8 cellular contexts compared by ENCODE assay signal in the genomic region with DNA sequence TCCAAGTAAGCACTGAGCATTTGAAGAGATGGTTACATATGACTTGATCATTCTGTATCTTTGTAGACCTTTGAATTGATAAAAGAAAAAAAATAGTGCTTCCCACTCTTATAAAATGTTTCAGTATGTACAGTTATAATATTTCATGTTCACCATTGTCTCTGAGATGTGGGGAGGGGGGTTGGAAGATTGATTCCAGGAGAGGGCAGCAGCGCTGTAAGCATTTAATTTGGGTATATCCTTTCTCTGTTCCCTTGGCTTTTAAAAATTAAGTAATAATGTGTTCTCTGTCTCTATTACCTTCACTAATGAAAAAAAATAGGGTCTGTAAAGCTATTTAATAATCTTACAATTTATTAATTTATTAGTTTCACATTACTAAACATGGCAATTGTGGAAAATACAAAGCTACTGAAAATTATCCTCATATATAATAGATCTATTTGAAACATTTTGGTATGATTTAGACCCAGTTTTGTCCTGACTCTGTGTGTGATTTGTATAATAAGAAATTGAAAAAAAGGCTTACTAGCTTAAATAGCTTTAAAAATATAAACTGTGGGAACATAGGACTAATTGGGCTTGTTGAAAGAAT.
DNase-seq lines count a peak whose midpoint lies in the region; ATAC-seq and TF ChIP-seq lines count a peak whose summit lies in the region.

No MANE protein-coding gene starts in this region.

- H3K27me3 ChIP-seq in right lobe of liver: no peaks in the 10 kb centered on the region

- peaks cover 0 to 43% (median 9%) of the 10 kb centered on the region in 4 donors for H3K4me1 ChIP-seq in right lobe of liver

- H3K27ac ChIP-seq in VCaP (no peak overlapping the region), right lobe of liver (no peak overlapping the region)

- DNase-seq in Daoy (ENCODE audit: low read depth): peak; percentile 43
- peak; percentile 54 for DNase-seq in M059J (ENCODE audit: low read depth)
- DNase-seq in right lobe of liver: no peak
- no peak for DNase-seq in cerebellum (ENCODE audit: low spot score)
- DNase-seq in activated CD8-positive, alpha-beta memory T cell treated with anti-CD3 and anti-CD28 coated beads, Interleukin-2, amount 50 U/mL, for 48 hours: no peak
- no peak for DNase-seq in RPMI8226

- WGBS in right lobe of liver (ENCODE audit: insufficient coverage, low coverage, low lambda C conversion rate, missing lambda C conversion rate): 100% methylated on average over 1 of the region's 1 CpG

- ATAC-seq in right lobe of liver (peak in 1 of 4 donors; percentile 22), HG03439 (IDR thresholded peaks at IDR 0.05; ENCODE audit: unreplicated experiment) (no peak)

- no peaks in the 10 kb centered on the region for H3K36me3 ChIP-seq in right lobe of liver

- TF ChIP-seq POLR2A in right lobe of liver (IDR thresholded peaks at IDR 0.05): no peak

- peak; percentile 85 for TF ChIP-seq CTCF in VCaP (conservative IDR thresholded peaks at IDR 0.05)
- peak; percentile 20 to 46 (median 33) for TF ChIP-seq CTCF in right lobe of liver (IDR thresholded peaks at IDR 0.05)

- no peaks in the 10 kb centered on the region for H3K9me3 ChIP-seq in right lobe of liver

- H3K4me3 ChIP-seq in right lobe of liver: no peak overlapping the region

- intact Hi-C loops in right lobe of liver (cut with DNase I): no loop called here

Comparison
In these comparisons a context has a peak if more than half of its experiments do, and no peak if none do; other contexts are left out.
1. DNase-seq: peak in Daoy (single experiment) and M059J (single experiment); none in right lobe of liver (0 of 3), cerebellum (single experiment), activated CD8-positive, alpha-beta memory T cell treated with anti-CD3 and anti-CD28 coated beads, Interleukin-2, amount 50 U/mL, for 48 hours (single experiment) and RPMI8226 (single experiment).